In genomic region chr1:31101147-31101502, GRCh38 we compare ENCODE assay signal across 12 cellular contexts. TPM values are rescaled to one million over a fixed set of nuclear protein-coding genes. Genes with fewer than 3 reads are reported as not detected.
DNase-seq lines count a peak whose midpoint lies in the region; ATAC-seq and TF ChIP-seq lines count a peak whose summit lies in the region.
"Had no signal": no experiment of that assay in that cellular context is flagged by ENCODE, and none has a peak within 500 bp of the region (broad histone marks: within the 10 kb centered on the region; RNA-seq: fewer than 3 reads in every experiment).

No MANE protein-coding gene starts in this region.

- no peaks in the 10 kb centered on the region for H3K9me3 Mint-ChIP-seq in GM23338

- no peaks in the 10 kb centered on the region for H3K4me1 ChIP-seq in GM23338 (ENCODE audit: insufficient read depth)

- H3K79me2 ChIP-seq in GM23338 (replicated peaks; ENCODE audit: insufficient read depth): no peaks in the 10 kb centered on the region

- no peak overlapping the region for H3K27ac Mint-ChIP-seq in GM23338
- H3K27ac Mint-ChIP-seq: activated CD4-positive, alpha-beta T cell treated with anti-CD3 and anti-CD28 coated beads for 36 hours had no signal

- H3F3A ChIP-seq in GM23338 (replicated peaks; ENCODE audit: low read depth): peaks cover 4% of the 10 kb centered on the region; the same call in 1 of the 2 replicates

- H3K4me3 Mint-ChIP-seq in GM23338: no peak overlapping the region
- H3K4me3 Mint-ChIP-seq: activated CD4-positive, alpha-beta T cell treated with anti-CD3 and anti-CD28 coated beads for 36 hours had no signal

- no peak overlapping the region for H3K4me2 ChIP-seq in GM23338

- DNase-seq in GM23338 (ENCODE audit: low spot score) (no peak), RPMI7951 (ENCODE audit: low read depth) (peak; percentile 77), fibroblast of peridontal ligament (ENCODE audit: extremely low read depth) (peak; percentile 86), renal cortical epithelial cell (ENCODE audit: low read depth) (peak; percentile 73), iPS-NIHi11 (ENCODE audit: low spot score) (no peak), activated gamma-delta T cell treated with Interleukin-2 at 50 U/mL for 16 hours (no peak)
- DNase-seq: activated CD4-positive, alpha-beta T cell treated with anti-CD3 and anti-CD28 coated beads for 36 hours; anterior cingulate cortex; stimulated activated CD4-positive, alpha-beta T cell treated with anti-CD3 and anti-CD28 coated beads, Interleukin-15, amount 100 ng/mL, for 24 hours; tibial artery had no signal

- no peaks in the 10 kb centered on the region for H3K36me3 ChIP-seq in GM23338 (ENCODE audit: insufficient read depth)
- H3K36me3 ChIP-seq: tibial artery had no signal

- peaks cover 6% of the 10 kb centered on the region; the same call in 1 of the 3 replicates for H3K4me1 Mint-ChIP-seq in GM23338
- H3K4me1 Mint-ChIP-seq: activated CD4-positive, alpha-beta T cell treated with anti-CD3 and anti-CD28 coated beads for 36 hours had no signal

- no peaks in the 10 kb centered on the region for H3K27me3 Mint-ChIP-seq in GM23338 (ENCODE audit: insufficient read depth, low read depth, poor library complexity)
- H3K27me3 Mint-ChIP-seq: activated CD4-positive, alpha-beta T cell treated with anti-CD3 and anti-CD28 coated beads for 36 hours had no signal

- TF ChIP-seq CTCF in GM23338 (conservative IDR thresholded peaks at IDR 0.05; ENCODE audit: low read depth in 2 of 2): no peak

- no peaks in the 10 kb centered on the region for H3K27me3 ChIP-seq in GM23338 (ENCODE audit: insufficient read depth)
- H3K27me3 ChIP-seq: tibial artery had no signal

- no peaks in the 10 kb centered on the region for H3K9me2 ChIP-seq in GM23338 (ENCODE audit: insufficient read depth)

- H3K27ac ChIP-seq in GM23338 (ENCODE audit: low read depth): no peak overlapping the region
- H3K27ac ChIP-seq: tibial artery had no signal

- H3K4me3 ChIP-seq in GM23338: no peak overlapping the region
- H3K4me3 ChIP-seq: tibial artery had no signal

- peak overlapping the region; percentile 76 for H2AFZ ChIP-seq in GM23338

- ATAC-seq in GM23338 (no peak; the same call in 2 of the 3 replicates), HG03457 (IDR thresholded peaks at IDR 0.05; ENCODE audit: unreplicated experiment) (no peak), HG03175 (IDR thresholded peaks at IDR 0.05; ENCODE audit: unreplicated experiment) (no peak)
- ATAC-seq: activated CD4-positive, alpha-beta T cell treated with anti-CD3 and anti-CD28 coated beads for 36 hours had no signal

- no peaks in the 10 kb centered on the region for H4K20me1 ChIP-seq in GM23338 (replicated peaks; ENCODE audit: insufficient read depth)

- no peaks in the 10 kb centered on the region for H3K36me3 Mint-ChIP-seq in GM23338 (ENCODE audit: low read depth)

TF ChIP-seq in GM23338, 12 proteins besides CTCF, POLR2A, EP300 and RAD21 (continues in another document):
- no peak for TF ChIP-seq JUNB (IDR thresholded peaks at IDR 0.05; ENCODE audit: unreplicated experiment)
- no peak for TF ChIP-seq ZNF462 (CRISPR knock-in tag; IDR thresholded peaks at IDR 0.05)
- TF ChIP-seq EZH2phosphoT487 (IDR thresholded peaks at IDR 0.05; ENCODE audit: unreplicated experiment): no peak
- TF ChIP-seq STAT1 (IDR thresholded peaks at IDR 0.05; ENCODE audit: unreplicated experiment): no peak
- TF ChIP-seq POLR2AphosphoS5 (IDR thresholded peaks at IDR 0.05; ENCODE audit: low read depth): no peak
- no peak for TF ChIP-seq ZNF114 (CRISPR knock-in tag; IDR thresholded peaks at IDR 0.05)
- TF ChIP-seq NANOG (IDR thresholded peaks at IDR 0.05; ENCODE audit: borderline replicate concordance): no peak
- no peak for TF ChIP-seq REST (IDR thresholded peaks at IDR 0.05; ENCODE audit: unreplicated experiment)
- no peak for TF ChIP-seq EZH2 (IDR thresholded peaks at IDR 0.05; ENCODE audit: low read depth, unreplicated experiment)
- no peak for TF ChIP-seq CREB1 (CRISPR knock-in tag; IDR thresholded peaks at IDR 0.05; ENCODE audit: low read depth)

RNA-seq across cellular contexts. Expression of gene PUM1, which starts 35.6 kb away (rescaled TPM):
- total RNA-seq in GM23338 (2014; rRNA removed; shearing (Covaris generic)): 117 and 121 TPM in 2 replicates
- 44.4 and 49.5 TPM in 2 replicates for polyA plus RNA-seq in GM23338 (2016; fragmentation: Nextera tagmentation; extraction: Ambion mirVana)
- 37.9 and 47.8 TPM in 2 replicates for total RNA-seq in RPMI7951 (2014; rRNA removed; shearing (Covaris generic))
- 47.8 and 185 TPM in 2 replicates for total RNA-seq in renal cortical epithelial cell

Comparison
In these comparisons a context has a peak if more than half of its experiments do, and no peak if none do; other contexts are left out.
1. DNase-seq: peak in RPMI7951 (single experiment), fibroblast of peridontal ligament (single experiment) and renal cortical epithelial cell (single experiment); none in GM23338 (single experiment), iPS-NIHi11 (single experiment) and activated gamma-delta T cell treated with Interleukin-2 at 50 U/mL for 16 hours (single experiment).